In genomic region chr2:168181825-168182224, GRCh38 we compare ENCODE assay signal across 16 cellular contexts.
DNase-seq lines count a peak whose midpoint lies in the region; TF ChIP-seq lines count a peak whose summit lies in the region.
"Had no signal": no experiment of that assay in that cellular context is flagged by ENCODE, and none has a peak within 500 bp of the region (broad histone marks: within the 10 kb centered on the region; RNA-seq: fewer than 3 reads in every experiment).

No MANE protein-coding gene starts in this region.

- no peaks in the 10 kb centered on the region for H3K36me3 ChIP-seq in ovary
- H3K36me3 ChIP-seq: cardiac muscle cell, thyroid gland had no signal

- no peaks in the 10 kb centered on the region for H3K27me3 ChIP-seq in ovary
- H3K27me3 ChIP-seq: cardiac muscle cell, thyroid gland had no signal

- intact Hi-C loops in ovary (cut with DNase I): no loop called here

- no peak for TF ChIP-seq CTCF in ovary (IDR thresholded peaks at IDR 0.05)

- no peaks in the 10 kb centered on the region for H3K9me3 ChIP-seq in ovary
- H3K9me3 ChIP-seq: thyroid gland had no signal

- no peak overlapping the region for H3K4me3 ChIP-seq in ovary
- H3K4me3 ChIP-seq: cardiac muscle cell, thyroid gland had no signal

- DNase-seq in COLO668 (lab: John Stamatoyannopoulos, UW; ENCODE audit: unreplicated experiment) (peak; percentile 9), DMS153 treated with DMSO at 0.1 percent for 48 hours (lab: John Stamatoyannopoulos, UW; ENCODE audit: unreplicated experiment) (peak; percentile 76), NCI-H2227 (lab: John Stamatoyannopoulos, UW; ENCODE audit: unreplicated experiment) (peak; percentile 55), NK-92 (lab: John Stamatoyannopoulos, UW; ENCODE audit: unreplicated experiment) (no peak), ovary (no peak), AG08395 (ENCODE audit: low spot score) (no peak)
- DNase-seq: activated B cell treated with CpG ODN at 0.5 μM for 24 hours, H7, naive B cell, posterior cingulate gyrus, Right ventricle myocardium superior, T-helper 1 cell, thyroid gland had no signal

- 79 to 83% (median 80%) methylated on average over 4 of the region's 4 CpGs for WGBS in ovary, 3 donors

- H3K27ac ChIP-seq in angular gyrus (ENCODE audit: low read depth, low read length) (peak overlapping the region; percentile 1), ovary (no peak overlapping the region)
- H3K27ac ChIP-seq: cardiac muscle cell, KMS-11, thyroid gland had no signal

- TF ChIP-seq EP300 in ovary (IDR thresholded peaks at IDR 0.05): no peak

- TF ChIP-seq POLR2A in ovary (IDR thresholded peaks at IDR 0.05): no peak

- H3K4me1 ChIP-seq in ovary (ENCODE audit: insufficient read depth): peaks cover 5% of the 10 kb centered on the region
- H3K4me1 ChIP-seq: thyroid gland had no signal

Comparison
In these comparisons a context has a peak if more than half of its experiments do, and no peak if none do; other contexts are left out.
1. DNase-seq: peak in COLO668 (single experiment), DMS153 treated with DMSO at 0.1 percent for 48 hours (single experiment) and NCI-H2227 (single experiment); none in NK-92 (single experiment), ovary (0 of 5) and AG08395 (single experiment).